19 cellular contexts compared by ENCODE assay signal in genomic region chr1:242203290-242203689, GRCh38.
DNase-seq lines count a peak whose midpoint lies in the region; ATAC-seq and TF ChIP-seq lines count a peak whose summit lies in the region.
"Had no signal": no experiment of that assay in that cellular context is flagged by ENCODE, and none has a peak within 500 bp of the region (broad histone marks: within the 10 kb centered on the region; RNA-seq: fewer than 3 reads in every experiment).

No MANE protein-coding gene starts in this region.

- CTCF ChIA-PET in WTC11 (lab: Charles Lee): no interaction called here

- no peaks in the 10 kb centered on the region for H3K36me3 ChIP-seq in mesendoderm (ENCODE audit: control insufficient read depth, insufficient read depth, low read length)
- H3K36me3 ChIP-seq: BLaER1 had no signal

- no peak overlapping the region for H3K56ac ChIP-seq in mesendoderm (ENCODE audit: low read length)

- H3K4me2 ChIP-seq in mesendoderm (ENCODE audit: low read length): no peak overlapping the region
- H3K4me2 ChIP-seq: BLaER1 had no signal

- H3K27ac Mint-ChIP-seq in WTC11: no peak overlapping the region
- H3K27ac Mint-ChIP-seq: B cell; CD4-positive, CD25-positive, alpha-beta regulatory T cell; CD8-positive, alpha-beta T cell had no signal

- H4K8ac ChIP-seq in mesendoderm (ENCODE audit: low read depth, low read length): no peak overlapping the region

- peaks cover 21% of the 10 kb centered on the region for H3K9me3 Mint-ChIP-seq in WTC11
- H3K9me3 Mint-ChIP-seq: CD8-positive, alpha-beta T cell had no signal

- H2BK120ac ChIP-seq in mesendoderm (ENCODE audit: low read depth, low read length): no peak overlapping the region

- H4K5ac ChIP-seq in mesendoderm (ENCODE audit: low read length): no peak overlapping the region

- H3K27me3 Mint-ChIP-seq in WTC11 (ENCODE audit: low read depth): no peaks in the 10 kb centered on the region; the same call in 1 of the 2 replicates
- H3K27me3 Mint-ChIP-seq: B cell; CD4-positive, CD25-positive, alpha-beta regulatory T cell had no signal

- DNase-seq in NCI-H82 (lab: John Stamatoyannopoulos, UW) (peak; percentile 49), NCI-H82 treated with DMSO at 0.1 percent for 48 hours (lab: John Stamatoyannopoulos, UW; ENCODE audit: unreplicated experiment) (no peak), WTC11 (ENCODE audit: low spot score) (no peak), mesendoderm (peak; percentile 27), KG1 (lab: John Stamatoyannopoulos, UW) (no peak)
- DNase-seq in activated naive CD4-positive, alpha-beta T cell treated with Interleukin-2 at 50 U/mL for 16 hours: no peak
- DNase-seq in stimulated activated CD4-positive, alpha-beta T cell treated with anti-CD3 and anti-CD28 coated beads, Interleukin-15, amount 100 ng/mL, for 24 hours: no peak
- DNase-seq: Caco-2; CD4-positive, CD25-positive, alpha-beta regulatory T cell; CD8-positive, alpha-beta T cell; DMS153; DND-41; H9 had no signal

- no peak overlapping the region for H3K4me3 Mint-ChIP-seq in WTC11
- H3K4me3 Mint-ChIP-seq: B cell; CD4-positive, CD25-positive, alpha-beta regulatory T cell; CD8-positive, alpha-beta T cell; H9 had no signal

- peaks cover 2% of the 10 kb centered on the region for H3K4me1 ChIP-seq in mesendoderm (ENCODE audit: control insufficient read depth, low read depth, low read length)
- H3K4me1 ChIP-seq: Caco-2 had no signal

- ATAC-seq in WTC11 (peak; percentile 60), GM21717 (IDR thresholded peaks at IDR 0.05; ENCODE audit: unreplicated experiment) (no peak)
- ATAC-seq: CD8-positive, alpha-beta T cell; HCT116 had no signal

- no peak overlapping the region for H3K4ac ChIP-seq in mesendoderm (ENCODE audit: low read depth, low read length)

- H3K79me1 ChIP-seq in mesendoderm (ENCODE audit: low read length): no peaks in the 10 kb centered on the region

- no peak overlapping the region for H2BK5ac ChIP-seq in mesendoderm (ENCODE audit: low read length)

- H3K9ac ChIP-seq in mesendoderm (ENCODE audit: low read length): no peak overlapping the region
- H3K9ac ChIP-seq: BLaER1 had no signal

- no CpG with 5 or more reads among the region's 5 CpGs for WGBS in mesendoderm (ENCODE audit: extremely low coverage, insufficient coverage, low lambda C conversion rate)

- H3K27ac ChIP-seq in mesendoderm (ENCODE audit: low read depth, low read length): no peak overlapping the region
- H3K27ac ChIP-seq: 22Rv1, BLaER1, C4-2B had no signal

- no peak overlapping the region for H3K4me3 ChIP-seq in mesendoderm (ENCODE audit: low read length)
- H3K4me3 ChIP-seq: BLaER1 had no signal

- H3K23ac ChIP-seq in mesendoderm (ENCODE audit: low read length): no peak overlapping the region

- H3K36me3 Mint-ChIP-seq in WTC11: peaks cover 17% of the 10 kb centered on the region; the same call in 1 of the 2 replicates
- H3K36me3 Mint-ChIP-seq: CD4-positive, CD25-positive, alpha-beta regulatory T cell; CD8-positive, alpha-beta T cell had no signal

- TF ChIP-seq CTCF in WTC11 (IDR thresholded peaks at IDR 0.05): no peak

- H2AK5ac ChIP-seq in mesendoderm (ENCODE audit: low read length): no peak overlapping the region

- no peak overlapping the region for H3K18ac ChIP-seq in mesendoderm (ENCODE audit: low read length)

- H3K79me2 ChIP-seq in mesendoderm (ENCODE audit: control insufficient read depth, insufficient read depth, low read length): no peaks in the 10 kb centered on the region

- no peaks in the 10 kb centered on the region for H3K27me3 ChIP-seq in mesendoderm (ENCODE audit: insufficient read depth, low read length, poor library complexity)
- H3K27me3 ChIP-seq: BLaER1 had no signal

- peaks cover 35% of the 10 kb centered on the region for H3K4me1 Mint-ChIP-seq in WTC11
- H3K4me1 Mint-ChIP-seq: B cell; CD4-positive, CD25-positive, alpha-beta regulatory T cell had no signal

- H2BK15ac ChIP-seq in mesendoderm (replicated peaks; ENCODE audit: low read depth): no peak overlapping the region

- POLR2A ChIA-PET in WTC11 (lab: Charles Lee): no interaction called here

TF ChIP-seq in WTC11, 78 proteins besides CTCF, POLR2A, EP300 and RAD21:
- TF ChIP-seq SMAD4 (CRISPR knock-in tag; IDR thresholded peaks at IDR 0.05) (no peak), RORB (CRISPR knock-in tag; IDR thresholded peaks at IDR 0.05) (no peak), ZBTB43 (CRISPR knock-in tag; IDR thresholded peaks at IDR 0.05) (no peak), NR1H2 (CRISPR knock-in tag; IDR thresholded peaks at IDR 0.05) (no peak), E2F1 (CRISPR knock-in tag; IDR thresholded peaks at IDR 0.05) (no peak), ZNF425 (CRISPR knock-in tag; conservative IDR thresholded peaks at IDR 0.05) (no peak)
TF ChIP-seq in WTC11: peak in this region for 0.

Comparison
In these comparisons a context has a peak if more than half of its experiments do, and no peak if none do; other contexts are left out.
1. DNase-seq: peak in NCI-H82 (single experiment) and mesendoderm (single experiment); none in NCI-H82 treated with DMSO at 0.1 percent for 48 hours (single experiment), WTC11 (single experiment), KG1 (single experiment), activated naive CD4-positive, alpha-beta T cell treated with Interleukin-2 at 50 U/mL for 16 hours (single experiment) and stimulated activated CD4-positive, alpha-beta T cell treated with anti-CD3 and anti-CD28 coated beads, Interleukin-15, amount 100 ng/mL, for 24 hours (single experiment).